ENCODE assay signal across 25 cellular contexts in genomic region chr3:127005864-127006500, GRCh38. TPM values are rescaled to one million over a fixed set of nuclear protein-coding genes. Genes with fewer than 3 reads are reported as not detected.
DNase-seq lines count a peak whose midpoint lies in the region; TF ChIP-seq lines count a peak whose summit lies in the region.
"Had no signal": no experiment of that assay in that cellular context is flagged by ENCODE, and none has a peak within 500 bp of the region (broad histone marks: within the 10 kb centered on the region; RNA-seq: fewer than 3 reads in every experiment).

No MANE protein-coding gene starts in this region.

- DNase-seq in HPDE6-E6E7 (ENCODE audit: extremely low spot score) (peak; percentile 91), amniotic epithelial cell (ENCODE audit: low read depth) (peak; percentile 50), epithelial cell of prostate (ENCODE audit: low read depth, low spot score) (peak; percentile 39), osteoblast (ENCODE audit: insufficient read length, low spot score, missing footprints) (peak; percentile 96), UCSD-AML1 (lab: John Stamatoyannopoulos, UW; ENCODE audit: unreplicated experiment) (no peak), type B pancreatic cell (ENCODE audit: extremely low spot score, unreplicated experiment) (no peak)
- no peak for DNase-seq in T-helper 2 cell treated with Interferon-gamma antibody and Interleukin-4, amounts not matched to agents 5 μg/mL and 100 μg/mL, for 36 hours (ENCODE audit: low spot score)
- DNase-seq: activated CD4-positive, alpha-beta T cell treated with anti-CD3 and anti-CD28 coated beads, Interleukin-2, amount 50 U/mL, for 48 hours; activated gamma-delta T cell; CD4-positive, alpha-beta memory T cell; gastrocnemius medialis; GF-D8; NCI-H1105 treated with DMSO at 0.1 percent for 48 hours; NCI-H2081; NCI-H524; NK-92 treated with Interleukin-12 subunit alpha and Interleukin-12 subunit beta, amount 100 ng/mL, for 24 hours; Peyer's patch; retina; spleen; stimulated activated CD4-positive, alpha-beta T cell treated with anti-CD3 and anti-CD28 coated beads, Interleukin-4, amount 100 ng/mL, for 1 hour; T-helper 2 cell; tibial artery had no signal

- H3K36me3 ChIP-seq in osteoblast (ENCODE audit: insufficient read depth, low read length): peaks cover 31% of the 10 kb centered on the region
- H3K36me3 ChIP-seq: gastrocnemius medialis, Peyer's patch had no signal

- no peak overlapping the region for H2AFZ ChIP-seq in osteoblast (ENCODE audit: low read length)

- H3K9me3 Mint-ChIP-seq in T-helper 2 cell treated with Interferon-gamma antibody and Interleukin-4, amounts not matched to agents 5 μg/mL and 100 μg/mL, for 36 hours: no peaks in the 10 kb centered on the region
- no peaks in the 10 kb centered on the region for H3K9me3 Mint-ChIP-seq in type B pancreatic cell
- H3K9me3 Mint-ChIP-seq: CD4-positive, alpha-beta memory T cell; stimulated activated naive CD8-positive, alpha-beta T cell treated with anti-CD3 and anti-CD28 coated beads, Interleukin-15, Interleukin-2, amounts not matched to agents 100 ng/mL and 50 ng/mL, for 24 hours; WTC11 had no signal

- no peak overlapping the region for H3K4me3 Mint-ChIP-seq in T-helper 2 cell treated with Interferon-gamma antibody and Interleukin-4, amounts not matched to agents 5 μg/mL and 100 μg/mL, for 36 hours
- H3K4me3 Mint-ChIP-seq in type B pancreatic cell: no peak overlapping the region
- H3K4me3 Mint-ChIP-seq: CD4-positive, alpha-beta memory T cell; stimulated activated naive CD8-positive, alpha-beta T cell treated with anti-CD3 and anti-CD28 coated beads, Interleukin-15, Interleukin-2, amounts not matched to agents 100 ng/mL and 50 ng/mL, for 24 hours; WTC11 had no signal

- no peaks in the 10 kb centered on the region for H3K4me1 Mint-ChIP-seq in T-helper 2 cell treated with Interferon-gamma antibody and Interleukin-4, amounts not matched to agents 5 μg/mL and 100 μg/mL, for 36 hours (ENCODE audit: low read depth)
- H3K4me1 Mint-ChIP-seq in type B pancreatic cell (ENCODE audit: unreplicated experiment): peaks cover 12% of the 10 kb centered on the region
- H3K4me1 Mint-ChIP-seq: CD4-positive, alpha-beta memory T cell had no signal

- H3K36me3 Mint-ChIP-seq in T-helper 2 cell treated with Interferon-gamma antibody and Interleukin-4, amounts not matched to agents 5 μg/mL and 100 μg/mL, for 36 hours (ENCODE audit: low read depth): no peaks in the 10 kb centered on the region
- H3K36me3 Mint-ChIP-seq in type B pancreatic cell: no peaks in the 10 kb centered on the region

- peaks cover 22% of the 10 kb centered on the region for H3K4me1 ChIP-seq in osteoblast (ENCODE audit: insufficient read depth, low read length)

- no peak overlapping the region for H3K4me3 ChIP-seq in osteoblast (ENCODE audit: insufficient read depth, low read length)
- H3K4me3 ChIP-seq: gastrocnemius medialis, lung, Peyer's patch, spleen, tibial artery had no signal

- H3K4me2 ChIP-seq in osteoblast (ENCODE audit: insufficient read depth, low read length): no peak overlapping the region

- H3K27me3 Mint-ChIP-seq in T-helper 2 cell treated with Interferon-gamma antibody and Interleukin-4, amounts not matched to agents 5 μg/mL and 100 μg/mL, for 36 hours (ENCODE audit: low read depth): no peaks in the 10 kb centered on the region
- H3K27me3 Mint-ChIP-seq in type B pancreatic cell: no peaks in the 10 kb centered on the region
- H3K27me3 Mint-ChIP-seq: CD4-positive, alpha-beta memory T cell; stimulated activated naive CD8-positive, alpha-beta T cell treated with anti-CD3 and anti-CD28 coated beads, Interleukin-15, Interleukin-2, amounts not matched to agents 100 ng/mL and 50 ng/mL, for 24 hours had no signal

- no peak overlapping the region for H3K27ac ChIP-seq in epithelial cell of prostate
- H3K27ac ChIP-seq in osteoblast (ENCODE audit: low read depth, low read length): peak overlapping the region; percentile 33
- H3K27ac ChIP-seq: gastrocnemius medialis, Peyer's patch, spleen, tibial artery had no signal

- TF ChIP-seq CTCF in osteoblast (IDR thresholded peaks at IDR 0.05; ENCODE audit: extremely low read depth, low read depth, low read length) (no peak), type B pancreatic cell (conservative IDR thresholded peaks at IDR 0.05) (no peak)

- H3K27ac Mint-ChIP-seq in T-helper 2 cell treated with Interferon-gamma antibody and Interleukin-4, amounts not matched to agents 5 μg/mL and 100 μg/mL, for 36 hours: no peak overlapping the region
- H3K27ac Mint-ChIP-seq in type B pancreatic cell: no peak overlapping the region
- H3K27ac Mint-ChIP-seq: CD4-positive, alpha-beta memory T cell; stimulated activated naive CD8-positive, alpha-beta T cell treated with anti-CD3 and anti-CD28 coated beads, Interleukin-15, Interleukin-2, amounts not matched to agents 100 ng/mL and 50 ng/mL, for 24 hours; WTC11 had no signal

- H3K27me3 ChIP-seq in osteoblast (ENCODE audit: insufficient read depth, low read length): no peaks in the 10 kb centered on the region
- H3K27me3 ChIP-seq: gastrocnemius medialis, Peyer's patch, spleen, tibial artery had no signal

- H3K79me2 ChIP-seq in osteoblast (ENCODE audit: insufficient read depth, low read length): peaks cover 73% of the 10 kb centered on the region

- H4K20me1 ChIP-seq in osteoblast (ENCODE audit: insufficient read depth, low read length): peaks cover 15% of the 10 kb centered on the region

- H3K9me3 ChIP-seq in osteoblast (ENCODE audit: low read depth, low read length): no peaks in the 10 kb centered on the region
- H3K9me3 ChIP-seq: gastrocnemius medialis, Peyer's patch, spleen, tibial artery had no signal

RNA-seq across cellular contexts. Expression of gene PLXNA1, which starts 23.1 kb away (rescaled TPM):
- total RNA-seq in osteoblast (91.3 and 107 TPM in 2 replicates), type B pancreatic cell (ENCODE audit: low replicate concordance) (55.9 and 59.2 TPM in 2 replicates)

Comparison
In these comparisons a context has a peak if more than half of its experiments do, and no peak if none do; other contexts are left out.
1. DNase-seq: peak in HPDE6-E6E7 (single experiment), amniotic epithelial cell (single experiment), epithelial cell of prostate (single experiment) and osteoblast (single experiment); none in T-helper 2 cell treated with Interferon-gamma antibody and Interleukin-4, amounts not matched to agents 5 μg/mL and 100 μg/mL, for 36 hours (single experiment), UCSD-AML1 (single experiment) and type B pancreatic cell (single experiment).